9 cellular contexts compared by ENCODE assay signal in the genomic region with DNA sequence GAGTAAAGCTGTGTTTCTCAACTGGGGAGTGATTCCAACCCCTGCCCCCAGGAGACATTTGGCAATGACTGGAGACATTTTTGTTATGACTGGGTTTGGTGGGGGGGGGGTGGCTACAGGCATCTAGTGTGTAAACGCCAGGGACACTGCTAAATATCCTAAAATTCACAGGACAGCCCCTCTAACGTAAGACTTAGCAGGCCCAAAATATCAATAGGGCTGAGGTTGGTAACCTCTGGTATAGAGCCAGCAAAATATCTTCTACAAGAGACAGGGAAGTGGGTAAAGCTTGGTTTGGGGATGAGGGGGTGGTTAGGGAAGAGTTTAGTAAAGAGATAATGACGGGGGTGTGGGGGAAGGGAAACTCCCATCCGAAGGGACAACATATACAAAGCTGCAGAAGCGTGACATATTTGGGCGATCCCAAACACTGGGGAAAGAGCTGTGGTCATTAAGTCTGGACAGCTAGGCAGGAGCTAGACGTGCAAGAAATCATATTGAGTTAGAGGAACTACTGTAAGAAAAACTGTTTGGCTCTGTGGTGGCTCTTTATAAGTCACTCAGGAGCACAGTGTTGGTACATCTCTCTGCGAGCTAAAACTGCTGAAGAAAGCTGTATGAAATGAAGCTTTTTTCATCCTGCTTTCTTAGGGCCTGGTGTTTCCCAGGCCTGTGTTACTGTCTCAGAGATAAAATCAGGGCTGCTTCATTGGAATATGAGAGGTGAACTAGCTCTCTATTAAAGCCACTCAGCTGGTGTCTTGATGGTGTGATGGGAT. TPM values are rescaled to one million over a fixed set of nuclear protein-coding genes. Genes with fewer than 3 reads are reported as not detected.
DNase-seq lines count a peak whose midpoint lies in the region; ATAC-seq, FAIRE-seq and TF ChIP-seq lines count a peak whose summit lies in the region.
"Had no signal": no experiment of that assay in that cellular context is flagged by ENCODE, and none has a peak within 500 bp of the region (broad histone marks: within the 10 kb centered on the region; RNA-seq: fewer than 3 reads in every experiment).

No MANE protein-coding gene starts in this region.

- intact Hi-C loops in posterior cingulate gyrus (cut with DNase I) = loop anchor here (2.0 kb wide), 1 partner anchor 71 kb away; no protein-coding TSS in a partner anchor

- H2BK120ac ChIP-seq in trophoblast cell (ENCODE audit: insufficient read depth, low read length, poor library complexity) = no peak overlapping the region

- no peak overlapping the region for H4K8ac ChIP-seq in trophoblast cell (ENCODE audit: low read depth, low read length)

- FAIRE-seq in H54 (lab: Jason Lieb, UNC) = no peak

- peaks cover 56% of the 10 kb centered on the region for H3K4me1 Mint-ChIP-seq in central memory CD8-positive, alpha-beta T cell

- WGBS in trophoblast cell (ENCODE audit: extremely low coverage, insufficient coverage, insufficient read length) = 100% methylated on average over 1 of the region's 8 CpGs

- H3K4me1 ChIP-seq in trophoblast cell (ENCODE audit: control insufficient read depth in 1 of 2, insufficient read depth in 2 of 2, low read length in 2 of 2) = no peaks in the 10 kb centered on the region

- no peak for TF ChIP-seq POLR2A in H54 (IDR thresholded peaks at IDR 0.05; ENCODE audit: low read depth, low read length)

- no peak overlapping the region for H3K23ac ChIP-seq in trophoblast cell (ENCODE audit: low read length)

- H3K79me2 ChIP-seq in trophoblast cell (ENCODE audit: control insufficient read depth, insufficient read depth, low read length, poor library complexity) = no peaks in the 10 kb centered on the region

- H2AK5ac ChIP-seq in trophoblast cell (ENCODE audit: low read length) = no peak overlapping the region

- no peak overlapping the region for H3K18ac ChIP-seq in trophoblast cell (ENCODE audit: low read length)

- no peaks in the 10 kb centered on the region for H3K36me3 ChIP-seq in trophoblast cell (ENCODE audit: control insufficient read depth in 1 of 2, insufficient read depth in 2 of 2, low read length in 2 of 2)

- no peaks in the 10 kb centered on the region for H3K27me3 Mint-ChIP-seq in central memory CD8-positive, alpha-beta T cell

- peak; percentile 70 to 78 for DNase-seq in NOMO-1 (lab: John Stamatoyannopoulos, UW; ENCODE audit: unreplicated experiment in 2 of 2)
- DNase-seq in central memory CD8-positive, alpha-beta T cell (ENCODE audit: low spot score in 2 of 2) = no peak
- DNase-seq in trophoblast cell = peak; percentile 31 to 35
- no peak for DNase-seq in NCI-H2196 treated with DMSO at 0.1 percent for 48 hours (lab: John Stamatoyannopoulos, UW; ENCODE audit: unreplicated experiment)
- DNase-seq in posterior cingulate gyrus = no peak
- no peak for DNase-seq in H54 (ENCODE audit: insufficient read length, low spot score)

- no peaks in the 10 kb centered on the region for H3K9me3 ChIP-seq in trophoblast cell (ENCODE audit: insufficient read depth, low read depth, low read length)

- peak overlapping the region; percentile 99 for H3K27ac Mint-ChIP-seq in central memory CD8-positive, alpha-beta T cell (ENCODE audit: low read depth)

- no peak overlapping the region for H2BK12ac ChIP-seq in trophoblast cell (ENCODE audit: low read length)

- H3K79me1 ChIP-seq in trophoblast cell (ENCODE audit: low read length) = no peaks in the 10 kb centered on the region

- no peaks in the 10 kb centered on the region for H3K27me3 ChIP-seq in trophoblast cell (ENCODE audit: insufficient read depth, low read length)

- no peaks in the 10 kb centered on the region for H3K9me3 Mint-ChIP-seq in central memory CD8-positive, alpha-beta T cell

- no peak overlapping the region for H3K4ac ChIP-seq in trophoblast cell (ENCODE audit: low read depth, low read length)

- H3K36me3 Mint-ChIP-seq in central memory CD8-positive, alpha-beta T cell (ENCODE audit: insufficient read depth) = peaks cover 10% of the 10 kb centered on the region

- H4K91ac ChIP-seq in trophoblast cell (ENCODE audit: low read depth, low read length) = no peak overlapping the region

- H2BK5ac ChIP-seq in trophoblast cell (ENCODE audit: low read depth, low read length, poor library complexity) = no peak overlapping the region

- no peak overlapping the region for H3K4me2 ChIP-seq in trophoblast cell (ENCODE audit: low read length)

- peak; percentile 39 for ATAC-seq in GM18907 (IDR thresholded peaks at IDR 0.05; ENCODE audit: unreplicated experiment)
- peak; percentile 69 for ATAC-seq in central memory CD8-positive, alpha-beta T cell (replicated peaks; ENCODE audit: extremely low read depth, poor library complexity, severe bottlenecking)
- no peak for ATAC-seq in GM18520 (IDR thresholded peaks at IDR 0.05; ENCODE audit: unreplicated experiment)

- no peak overlapping the region for H4K12ac ChIP-seq in trophoblast cell (ENCODE audit: low read depth, low read length)

- H3K9ac ChIP-seq in trophoblast cell (ENCODE audit: low read length) = no peak overlapping the region

- no peak overlapping the region for H3K14ac ChIP-seq in trophoblast cell (ENCODE audit: low read length)

- H3K4me3 ChIP-seq in trophoblast cell (ENCODE audit: low read depth, low read length) = no peak overlapping the region

- H3K4me3 Mint-ChIP-seq in central memory CD8-positive, alpha-beta T cell = peak overlapping the region; percentile 80

- no peak overlapping the region for H2AFZ ChIP-seq in trophoblast cell (ENCODE audit: insufficient read depth, low read length, poor library complexity)

- no peak overlapping the region for H3K27ac ChIP-seq in trophoblast cell (ENCODE audit: low read depth, low read length)
- H3K27ac ChIP-seq: epithelial cell of prostate had no signal

RNA-seq across cellular contexts. Expression of a gene that starts 0.7 kb away (rescaled TPM):
- polyA plus RNA-seq in trophoblast cell (2013) = 3.4 and 4.5 TPM in 2 replicates

RNA-seq across cellular contexts. Expression of a gene that starts 24.4 kb away (rescaled TPM):
- polyA plus RNA-seq in trophoblast cell (2013) = 196 and 199 TPM in 2 replicates

RNA-seq across cellular contexts. Expression of a gene that starts 24.5 kb away (rescaled TPM):
- 0.05 and 0.06 TPM in 2 replicates for polyA plus RNA-seq in trophoblast cell (2013)

Comparison
In these comparisons a context has a peak if more than half of its experiments do, and no peak if none do; other contexts are left out.
1. DNase-seq: peak in NOMO-1 (2 of 2) and trophoblast cell (2 of 2); none in central memory CD8-positive, alpha-beta T cell (0 of 2), NCI-H2196 treated with DMSO at 0.1 percent for 48 hours (single experiment), posterior cingulate gyrus (0 of 10) and H54 (single experiment).